10 cellular contexts compared by ENCODE assay signal in genomic region chr7:157397036-157397720, GRCh38.
A peak's percentile ranks its signal among the peaks of the same experiment; 100 is the strongest.
DNase-seq lines count a peak whose midpoint lies in the region; ATAC-seq and TF ChIP-seq lines count a peak whose summit lies in the region.
"Had no signal": no experiment of that assay in that cellular context is flagged by ENCODE, and none has a peak within 500 bp of the region (broad histone marks: within the 10 kb centered on the region; RNA-seq: fewer than 3 reads in every experiment).

No MANE protein-coding gene starts in this region.

- no peak overlapping the region for H3K4me3 Mint-ChIP-seq in activated naive CD8-positive, alpha-beta T cell treated with anti-CD3 and anti-CD28 coated beads, Interleukin-2, amount 50 U/mL, for 24 hours

- no peak for TF ChIP-seq POLR2A in gastrocnemius medialis (IDR thresholded peaks at IDR 0.05)

- DNase-seq in Daoy (ENCODE audit: low read depth), result peak; percentile 14
- no peak for DNase-seq in left ventricle myocardium inferior
- DNase-seq in gastrocnemius medialis, result peak in 1 of 2 donors; percentile 43
- DNase-seq in ureter (ENCODE audit: low spot score), result no peak
- DNase-seq in activated T-cell treated with anti-CD3 and anti-CD28 coated beads, Interleukin-2, amount 50 U/mL, for 48 hours, result no peak
- no peak for DNase-seq in activated naive CD8-positive, alpha-beta T cell treated with anti-CD3 and anti-CD28 coated beads, Interleukin-2, amount 50 U/mL, for 24 hours

- H3K9me3 ChIP-seq in left ventricle myocardium inferior (replicated peaks) (no peaks in the 10 kb centered on the region), gastrocnemius medialis (no peaks in the 10 kb centered on the region)
- H3K9me3 ChIP-seq: prostate gland had no signal

- H3K27ac ChIP-seq in VCaP (peak overlapping the region; percentile 24; the same call in 1 of the 2 replicates), left ventricle myocardium inferior (replicated peaks) (peak overlapping the region; percentile 90), gastrocnemius medialis (peak overlapping the region; percentile 80 to 94 (median 88))

- H3K27me3 Mint-ChIP-seq in activated naive CD8-positive, alpha-beta T cell treated with anti-CD3 and anti-CD28 coated beads, Interleukin-2, amount 50 U/mL, for 24 hours, result no peaks in the 10 kb centered on the region
- H3K27me3 Mint-ChIP-seq: CD8-positive, alpha-beta memory T cell had no signal

- TF ChIP-seq CTCF in VCaP (conservative IDR thresholded peaks at IDR 0.05) (no peak), left ventricle myocardium inferior (IDR thresholded peaks at IDR 0.05; ENCODE audit: borderline replicate concordance) (no peak), gastrocnemius medialis (IDR thresholded peaks at IDR 0.05 in 4 of 5, conservative IDR thresholded peaks at IDR 0.05 in 1 of 5) (no peak)

- H3K4me1 Mint-ChIP-seq in activated naive CD8-positive, alpha-beta T cell treated with anti-CD3 and anti-CD28 coated beads, Interleukin-2, amount 50 U/mL, for 24 hours, result peaks cover 20% of the 10 kb centered on the region

- H3K36me3 Mint-ChIP-seq in activated naive CD8-positive, alpha-beta T cell treated with anti-CD3 and anti-CD28 coated beads, Interleukin-2, amount 50 U/mL, for 24 hours (ENCODE audit: low read depth), result peaks cover 19% of the 10 kb centered on the region

- H3K27ac Mint-ChIP-seq in activated naive CD8-positive, alpha-beta T cell treated with anti-CD3 and anti-CD28 coated beads, Interleukin-2, amount 50 U/mL, for 24 hours, result no peak overlapping the region

- H3K4me1 ChIP-seq in left ventricle myocardium inferior (peaks cover 84% of the 10 kb centered on the region), gastrocnemius medialis (peaks cover 42 to 79% of the 10 kb centered on the region in 2 donors)

- peaks cover 47% of the 10 kb centered on the region for H3K36me3 ChIP-seq in left ventricle myocardium inferior
- H3K36me3 ChIP-seq in gastrocnemius medialis, result peaks cover 0 to 7% of the 10 kb centered on the region in 2 donors
- H3K36me3 ChIP-seq: prostate gland had no signal

- H3K9me3 Mint-ChIP-seq in activated naive CD8-positive, alpha-beta T cell treated with anti-CD3 and anti-CD28 coated beads, Interleukin-2, amount 50 U/mL, for 24 hours, result no peaks in the 10 kb centered on the region
- H3K9me3 Mint-ChIP-seq: CD8-positive, alpha-beta memory T cell had no signal

- intact Hi-C loops in left ventricle myocardium inferior (cut with micrococcal nuclease), result loop anchor here (10.0 kb wide), 1 partner anchor 52 kb away; no protein-coding TSS in a partner anchor
- intact Hi-C loops in gastrocnemius medialis (cut with DNase I; ENCODE audit: low total_unique reads), result loop anchor here (1.0 to 2.0 kb wide), 2 partner anchors 8 to 38 kb away; no protein-coding TSS in a partner anchor

- ATAC-seq in gastrocnemius medialis (peak; percentile 11 to 15), GM18519 (IDR thresholded peaks at IDR 0.05; ENCODE audit: low FRiP score, unreplicated experiment) (no peak)
- ATAC-seq in activated naive CD8-positive, alpha-beta T cell treated with anti-CD3 and anti-CD28 coated beads, Interleukin-2, amount 50 U/mL, for 24 hours, result no peak

- in situ Hi-C loops in gastrocnemius medialis (cut with MboI; ENCODE audit: low sequenced_read_pairs in 4 of 4), result loop anchor here in 1 of 4 donors (10.0 kb wide), 1 partner anchor 52 kb away; no protein-coding TSS in a partner anchor

- no peaks in the 10 kb centered on the region for H3K27me3 ChIP-seq in left ventricle myocardium inferior (ENCODE audit: low read depth)
- H3K27me3 ChIP-seq in gastrocnemius medialis, result no peaks in the 10 kb centered on the region

- H3K4me3 ChIP-seq in left ventricle myocardium inferior (no peak overlapping the region), gastrocnemius medialis (peak overlapping the region in 1 of 4 donors; percentile 28)
- H3K4me3 ChIP-seq: prostate gland had no signal

Comparison
In these comparisons a context has a peak if more than half of its experiments do, and no peak if none do; other contexts are left out.
1. H3K27ac ChIP-seq: peak in every context shown above with its lines; median percentile 90 in left ventricle myocardium inferior; 88 in gastrocnemius medialis; 24 in VCaP.
2. ATAC-seq: peak in gastrocnemius medialis (2 of 2); none in activated naive CD8-positive, alpha-beta T cell treated with anti-CD3 and anti-CD28 coated beads, Interleukin-2, amount 50 U/mL, for 24 hours (single experiment) and GM18519 (single experiment).